Comparison of ENCODE assay signal across 17 cellular contexts in genomic region chr3:42045719-42046243, GRCh38. TPM values are rescaled to one million over a fixed set of nuclear protein-coding genes. Genes with fewer than 3 reads are reported as not detected.
DNase-seq lines count a peak whose midpoint lies in the region; ATAC-seq and TF ChIP-seq lines count a peak whose summit lies in the region.
"Had no signal": no experiment of that assay in that cellular context is flagged by ENCODE, and none has a peak within 500 bp of the region (broad histone marks: within the 10 kb centered on the region; RNA-seq: fewer than 3 reads in every experiment).

No MANE protein-coding gene starts in this region.

- TF ChIP-seq CTCF in endodermal cell (conservative IDR thresholded peaks at IDR 0.05): no peak

- peak overlapping the region; percentile 21 for H3K27ac Mint-ChIP-seq in endodermal cell
- peak overlapping the region; percentile 70 to 93 (median 90) for H3K27ac Mint-ChIP-seq in naive B cell
- H3K27ac Mint-ChIP-seq: activated T-cell treated with anti-CD3 and anti-CD28 coated beads, Interleukin-2, amount 50 U/mL, for 72 hours had no signal

- H3K36me3 Mint-ChIP-seq in endodermal cell (ENCODE audit: low read depth): no peaks in the 10 kb centered on the region
- no peaks in the 10 kb centered on the region for H3K36me3 Mint-ChIP-seq in naive B cell
- H3K36me3 Mint-ChIP-seq: natural killer cell had no signal

- H3K4me1 Mint-ChIP-seq in endodermal cell: peaks cover 40% of the 10 kb centered on the region
- H3K4me1 Mint-ChIP-seq in naive B cell: peaks cover 64 to 95% (median 91%) of the 10 kb centered on the region in 3 donors

- no peaks in the 10 kb centered on the region for H3K27me3 Mint-ChIP-seq in endodermal cell (ENCODE audit: insufficient read depth)
- H3K27me3 Mint-ChIP-seq in naive B cell: no peaks in the 10 kb centered on the region

- no peak overlapping the region for H2AFZ ChIP-seq in Karpas-422 (ENCODE audit: low read length)

- no peaks in the 10 kb centered on the region for H3K9me3 Mint-ChIP-seq in endodermal cell
- peaks cover 0 to 2% (median 0%) of the 10 kb centered on the region in 7 donors for H3K9me3 Mint-ChIP-seq in naive B cell
- H3K9me3 Mint-ChIP-seq: activated T-cell treated with anti-CD3 and anti-CD28 coated beads, Interleukin-2, amount 50 U/mL, for 72 hours; natural killer cell had no signal

- H3K4me3 ChIP-seq in BLaER1 (no peak overlapping the region), Karpas-422 (ENCODE audit: low read length) (no peak overlapping the region), endodermal cell (ENCODE audit: low read length) (no peak overlapping the region)
- H3K4me3 ChIP-seq: SJCRH30, upper lobe of right lung had no signal

- H4K20me1 ChIP-seq in BLaER1 (peaks cover 97% of the 10 kb centered on the region), Karpas-422 (ENCODE audit: insufficient read depth, low read depth, low read length) (peaks cover 5% of the 10 kb centered on the region; the same call in 1 of the 2 replicates)

- H3K27me3 ChIP-seq in BLaER1 (no peaks in the 10 kb centered on the region), Karpas-422 (ENCODE audit: low read length) (no peaks in the 10 kb centered on the region), endodermal cell (ENCODE audit: control insufficient read depth, insufficient read depth, low read length, poor library complexity, severe bottlenecking) (no peaks in the 10 kb centered on the region)
- H3K27me3 ChIP-seq: BE2C, SJCRH30, upper lobe of right lung had no signal

- no peak overlapping the region for H3K9ac ChIP-seq in BLaER1
- H3K9ac ChIP-seq in Karpas-422 (ENCODE audit: low read length): no peak overlapping the region
- H3K9ac ChIP-seq in endodermal cell (ENCODE audit: extremely low read depth, low read length, poor library complexity, severe bottlenecking): no peak overlapping the region

- WGBS in endodermal cell (ENCODE audit: insufficient coverage in 1 of 2, insufficient read length in 1 of 2), 2 experiments: 91 to 100% methylated on average over 2 of the region's 2 CpGs

- H3K4me3 Mint-ChIP-seq in endodermal cell: no peak overlapping the region
- H3K4me3 Mint-ChIP-seq in naive B cell: peak overlapping the region in 7 of 8 donors; percentile 28 to 70 (median 48)
- H3K4me3 Mint-ChIP-seq: activated T-cell treated with anti-CD3 and anti-CD28 coated beads, Interleukin-2, amount 50 U/mL, for 72 hours; natural killer cell had no signal

- no peak overlapping the region for H3K27ac ChIP-seq in BLaER1
- H3K27ac ChIP-seq in Karpas-422 (ENCODE audit: low read length): peak overlapping the region; percentile 68
- H3K27ac ChIP-seq in endodermal cell (ENCODE audit: low read depth, low read length): no peak overlapping the region
- H3K27ac ChIP-seq: SJCRH30, upper lobe of right lung had no signal

- no peaks in the 10 kb centered on the region for H3K36me3 ChIP-seq in BLaER1
- no peaks in the 10 kb centered on the region for H3K36me3 ChIP-seq in Karpas-422 (ENCODE audit: insufficient read depth, low read length)
- H3K36me3 ChIP-seq in endodermal cell (ENCODE audit: control insufficient read depth, insufficient read depth, low read length): no peaks in the 10 kb centered on the region
- H3K36me3 ChIP-seq: BE2C, SJCRH30, upper lobe of right lung had no signal

- H3K4me1 ChIP-seq in BLaER1: peaks cover 85% of the 10 kb centered on the region
- peaks cover 85% of the 10 kb centered on the region for H3K4me1 ChIP-seq in Karpas-422 (ENCODE audit: low read length)
- H3K4me1 ChIP-seq in endodermal cell (ENCODE audit: control insufficient read depth, insufficient read depth, low read length): peaks cover 7% of the 10 kb centered on the region

- H3K4me2 ChIP-seq in BLaER1 (peak overlapping the region; percentile 71), Karpas-422 (ENCODE audit: low read depth, low read length, poor library complexity, severe bottlenecking) (peak overlapping the region; percentile 45)

- no peaks in the 10 kb centered on the region for H3K9me2 ChIP-seq in Karpas-422 (replicated peaks; ENCODE audit: insufficient read depth, low read length)

- peaks cover 95% of the 10 kb centered on the region for H3K79me2 ChIP-seq in Karpas-422 (ENCODE audit: low read length)

- ATAC-seq in naive B cell (ENCODE audit: low read depth in 2 of 2) (peak in 1 of 2 donors; percentile 1), HG03025 (IDR thresholded peaks at IDR 0.05; ENCODE audit: low FRiP score, unreplicated experiment) (no peak), HG02610 (IDR thresholded peaks at IDR 0.05; ENCODE audit: unreplicated experiment) (no peak)
- ATAC-seq: activated T-cell treated with anti-CD3 and anti-CD28 coated beads, Interleukin-2, amount 50 U/mL, for 72 hours; natural killer cell; upper lobe of right lung had no signal

- DNase-seq in Karpas-422 (no peak), endodermal cell (no peak), naive B cell (no peak), SHP77 treated with DMSO at 0.1 percent for 48 hours (lab: John Stamatoyannopoulos, UW) (no peak)
- DNase-seq in stimulated activated CD4-positive, alpha-beta T cell treated with anti-CD3 and anti-CD28 coated beads, Interleukin-2, amount 100 ng/mL, for 48 hours: no peak
- DNase-seq: activated T-cell treated with anti-CD3 and anti-CD28 coated beads, Interleukin-2, amount 50 U/mL, for 72 hours; BE2C; DND-41; kidney; natural killer cell; NCI-H1092; SJCRH30; stimulated activated CD4-positive, alpha-beta T cell treated with anti-CD3 and anti-CD28 coated beads, Interleukin-4, amount 100 ng/mL, for 4 hours; upper lobe of right lung had no signal

- H3K9me3 ChIP-seq in BLaER1 (no peaks in the 10 kb centered on the region), Karpas-422 (ENCODE audit: low read length) (no peaks in the 10 kb centered on the region), endodermal cell (ENCODE audit: control insufficient read depth, low read length) (no peaks in the 10 kb centered on the region)
- H3K9me3 ChIP-seq: BE2C, SJCRH30, upper lobe of right lung had no signal

RNA-seq across cellular contexts. Expression of gene TRAK1, which starts 45.4 kb away (rescaled TPM):
- 72.8 and 115 TPM in 2 replicates for total RNA-seq in Karpas-422 (2014; rRNA removed; shearing (Covaris generic); ENCODE audit: low replicate concordance)
- 10 to 100 TPM; 29.8 to 31.0 TPM for total RNA-seq in endodermal cell
- polyA plus RNA-seq in endodermal cell (2013, experiment 1 of 2): 44.2 TPM
- 40.5 TPM for polyA plus RNA-seq in endodermal cell (2013, experiment 2 of 2)
- 10 to 100 TPM; 20.5 to 54.1 (median 28.4) TPM for polyA plus RNA-seq in naive B cell (ENCODE audit: low read depth in 6 of 6)
